Comparison of ENCODE assay signal across 27 cellular contexts in the genomic region with DNA sequence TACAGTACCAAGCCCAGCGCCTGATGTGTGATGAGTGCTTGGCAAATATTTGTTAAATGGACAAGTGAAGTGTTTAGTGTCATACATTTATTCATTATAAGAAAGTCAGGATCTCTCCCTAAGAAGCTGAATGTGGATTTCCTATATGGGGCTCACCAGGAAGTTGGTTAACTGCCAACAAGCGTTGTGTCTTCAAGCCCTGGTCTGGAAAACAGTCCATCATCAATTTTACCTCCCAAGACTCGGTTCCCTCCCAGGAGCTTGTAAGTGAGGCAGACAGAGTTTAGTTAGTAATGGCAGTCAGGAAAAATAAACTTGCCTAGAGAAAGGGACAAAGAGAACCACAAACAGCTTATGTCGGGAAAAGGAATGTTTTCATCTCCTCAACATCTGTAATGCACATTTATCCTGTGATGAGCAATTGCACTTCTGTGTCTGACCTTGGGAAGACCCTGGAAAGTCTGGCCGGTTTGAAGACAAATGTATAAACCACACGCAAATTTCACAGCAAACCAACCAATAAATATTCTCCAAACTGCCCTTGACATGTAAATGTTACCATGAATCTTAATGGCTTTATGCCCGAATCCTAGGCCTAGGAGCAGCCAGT. TPM values are rescaled to one million over a fixed set of nuclear protein-coding genes. Genes with fewer than 3 reads are reported as not detected.
DNase-seq lines count a peak whose midpoint lies in the region; ATAC-seq and TF ChIP-seq lines count a peak whose summit lies in the region.
"Had no signal": no experiment of that assay in that cellular context is flagged by ENCODE, and none has a peak within 500 bp of the region (broad histone marks: within the 10 kb centered on the region; RNA-seq: fewer than 3 reads in every experiment).

No MANE protein-coding gene starts in this region.

- H3K36me3 ChIP-seq in adipocyte (ENCODE audit: control insufficient read depth, insufficient read depth, low read length, severe bottlenecking), result peaks cover 4% of the 10 kb centered on the region
- H3K36me3 ChIP-seq: HAP-1, pancreas, spleen, upper lobe of right lung had no signal

- in situ Hi-C loops in GM13976 (cut with MboI; ENCODE audit: low sequenced_read_pairs, unreplicated experiment), result loop anchor here (25.0 kb wide), 1 partner anchor 727 kb away; the partner anchor contains the start of genes FOXC2 and MTHFSD

- CTCF ChIA-PET in AG04449 (lab: Yijun Ruan, JAX), result interaction anchor here (0.7 to 5.0 kb wide), 4 partner anchors 9 to 724 kb away, joined by 3 to 49 read pairs (median 8); no protein-coding TSS in a partner anchor
- CTCF ChIA-PET in WTC11 (lab: Charles Lee), result interaction anchor here (2.2 kb wide), 1 partner anchor 9 kb away, joined by 6 read pairs; no protein-coding TSS in a partner anchor

- DNase-seq in AG04449 (ENCODE audit: low read depth, low spot score), result peak; percentile 67
- peak; percentile 4 for DNase-seq in COLO668 (lab: John Stamatoyannopoulos, UW; ENCODE audit: unreplicated experiment)
- peak; percentile 11 for DNase-seq in adipocyte (ENCODE audit: low read depth)
- DNase-seq in fibroblast of villous mesenchyme (ENCODE audit: low read depth), result peak; percentile 73
- DNase-seq in GM13976 (ENCODE audit: low spot score), result no peak
- DNase-seq in WTC11 (ENCODE audit: low spot score), result no peak
- no peak for DNase-seq in NCI-H446 (lab: John Stamatoyannopoulos, UW)
- DNase-seq: activated CD4-positive, alpha-beta T cell treated with anti-CD3 and anti-CD28 coated beads for 1 hour; activated CD8-positive, alpha-beta T cell treated with anti-CD3 and anti-CD28 coated beads, Interleukin-2, amount 10 ng/mL, durations not matched to agents 7 days and 5 days; activated gamma-delta T cell; activated naive CD8-positive, alpha-beta T cell treated with anti-CD3 and anti-CD28 coated beads, Interleukin-2, amount 50 U/mL, for 24 hours; effector CD8-positive, alpha-beta T cell; islet precursor cell; NCI-H1436; NCI-H2171; NCI-H69; pancreas; RPMI8226; spleen; stimulated activated CD4-positive, alpha-beta T cell treated with anti-CD3 and anti-CD28 coated beads, Interleukin-2, amount 100 ng/mL, for 48 hours; substantia nigra; upper lobe of right lung had no signal

- no peak for TF ChIP-seq CTCF in AG04449 (IDR thresholded peaks at IDR 0.05; ENCODE audit: insufficient read depth, low read length, missing control alignments)
- TF ChIP-seq CTCF in fibroblast of villous mesenchyme (IDR thresholded peaks at IDR 0.05; ENCODE audit: insufficient read depth, low read depth, low read length), result no peak
- TF ChIP-seq CTCF in GM13976 (IDR thresholded peaks at IDR 0.05; ENCODE audit: borderline replicate concordance, control extremely low read depth, extremely low read depth, insufficient read depth, missing control alignments), result no peak
- TF ChIP-seq CTCF in WTC11 (IDR thresholded peaks at IDR 0.05), result no peak

- H3K9me3 Mint-ChIP-seq in WTC11, result peaks cover 33% of the 10 kb centered on the region
- H3K9me3 Mint-ChIP-seq: natural killer cell treated with Interleukin-12 subunit alpha and Interleukin-12 subunit beta and Interleukin-15 and Interleukin-18, amount 100 ng/mL, for 72 hours had no signal

- H3K9ac ChIP-seq in adipocyte (ENCODE audit: low read length), result no peak overlapping the region

- H3K9me3 ChIP-seq in adipocyte (ENCODE audit: control insufficient read depth, low read length), result peaks cover 22% of the 10 kb centered on the region
- H3K9me3 ChIP-seq: HAP-1, pancreas, upper lobe of right lung had no signal

- H3K4me3 ChIP-seq in AG04449 (ENCODE audit: low read depth, low read length), result no peak overlapping the region
- H3K4me3 ChIP-seq in adipocyte (ENCODE audit: low read length), result no peak overlapping the region
- no peak overlapping the region for H3K4me3 ChIP-seq in fibroblast of villous mesenchyme (ENCODE audit: low read depth, low read length)
- H3K4me3 ChIP-seq: HAP-1, pancreas, spleen, upper lobe of right lung had no signal

- POLR2A ChIA-PET in AG04449 (lab: Yijun Ruan, JAX) (interaction anchor here (0.5 to 1.0 kb wide), 4 partner anchors 11 to 760 kb away, joined by 3 to 4 read pairs (median 3); partner anchors contain the start of gene FBXO31), WTC11 (lab: Charles Lee) (no interaction called here)

- ATAC-seq in HG03135 (IDR thresholded peaks at IDR 0.05; ENCODE audit: unreplicated experiment), result no peak
- ATAC-seq in WTC11, result no peak
- ATAC-seq: activated CD8-positive, alpha-beta T cell treated with anti-CD3 and anti-CD28 coated beads, Interleukin-2, amount 10 ng/mL, durations not matched to agents 7 days and 5 days; activated naive CD8-positive, alpha-beta T cell treated with anti-CD3 and anti-CD28 coated beads, Interleukin-2, amount 50 U/mL, for 24 hours; natural killer cell treated with Interleukin-12 subunit alpha and Interleukin-12 subunit beta and Interleukin-15 and Interleukin-18, amount 100 ng/mL, for 72 hours; pancreas; stimulated activated effector memory CD8-positive, alpha-beta T cell treated with anti-CD3 and anti-CD28 coated beads, Interleukin-12 subunit alpha, Interleukin-12 subunit beta, amount 100 ng/mL, for 72 hours; upper lobe of right lung had no signal

- no peaks in the 10 kb centered on the region for H3K27me3 ChIP-seq in adipocyte (replicated peaks; ENCODE audit: control insufficient read depth, insufficient read depth, low read length)
- H3K27me3 ChIP-seq: pancreas, spleen, upper lobe of right lung had no signal

- no peaks in the 10 kb centered on the region for H3K4me1 ChIP-seq in adipocyte (ENCODE audit: control insufficient read depth, insufficient read depth, low read length)
- H3K4me1 ChIP-seq: HAP-1, pancreas, spleen, upper lobe of right lung had no signal

- H3K27me3 Mint-ChIP-seq in WTC11 (ENCODE audit: low read depth), result peaks cover 2% of the 10 kb centered on the region; the same call in 1 of the 2 replicates
- H3K27me3 Mint-ChIP-seq: activated naive CD8-positive, alpha-beta T cell treated with anti-CD3 and anti-CD28 coated beads, Interleukin-2, amount 50 U/mL, for 24 hours; natural killer cell treated with Interleukin-12 subunit alpha and Interleukin-12 subunit beta and Interleukin-15 and Interleukin-18, amount 100 ng/mL, for 72 hours had no signal

- no peak overlapping the region for H3K27ac Mint-ChIP-seq in WTC11
- H3K27ac Mint-ChIP-seq: activated CD8-positive, alpha-beta T cell treated with anti-CD3 and anti-CD28 coated beads, Interleukin-2, amount 10 ng/mL, durations not matched to agents 7 days and 5 days; activated naive CD8-positive, alpha-beta T cell treated with anti-CD3 and anti-CD28 coated beads, Interleukin-2, amount 50 U/mL, for 24 hours; natural killer cell treated with Interleukin-12 subunit alpha and Interleukin-12 subunit beta and Interleukin-15 and Interleukin-18, amount 100 ng/mL, for 72 hours; stimulated activated effector memory CD8-positive, alpha-beta T cell treated with anti-CD3 and anti-CD28 coated beads, Interleukin-12 subunit alpha, Interleukin-12 subunit beta, amount 100 ng/mL, for 72 hours; T-helper 1 cell treated with Interleukin-12 subunit alpha and Interleukin-12 subunit beta and Interleukin-4 antibody, amounts not matched to agents 30 μg/mL and 1 μg/mL, for 36 hours had no signal

- no peak overlapping the region for H3K4me3 Mint-ChIP-seq in WTC11
- H3K4me3 Mint-ChIP-seq: activated CD8-positive, alpha-beta T cell treated with anti-CD3 and anti-CD28 coated beads, Interleukin-2, amount 10 ng/mL, durations not matched to agents 7 days and 5 days; activated naive CD8-positive, alpha-beta T cell treated with anti-CD3 and anti-CD28 coated beads, Interleukin-2, amount 50 U/mL, for 24 hours; natural killer cell treated with Interleukin-12 subunit alpha and Interleukin-12 subunit beta and Interleukin-15 and Interleukin-18, amount 100 ng/mL, for 72 hours; stimulated activated effector memory CD8-positive, alpha-beta T cell treated with anti-CD3 and anti-CD28 coated beads, Interleukin-12 subunit alpha, Interleukin-12 subunit beta, amount 100 ng/mL, for 72 hours; T-helper 1 cell treated with Interleukin-12 subunit alpha and Interleukin-12 subunit beta and Interleukin-4 antibody, amounts not matched to agents 30 μg/mL and 1 μg/mL, for 36 hours had no signal

- H3K4me1 Mint-ChIP-seq in WTC11, result no peaks in the 10 kb centered on the region
- H3K4me1 Mint-ChIP-seq: activated naive CD8-positive, alpha-beta T cell treated with anti-CD3 and anti-CD28 coated beads, Interleukin-2, amount 50 U/mL, for 24 hours; stimulated activated effector memory CD8-positive, alpha-beta T cell treated with anti-CD3 and anti-CD28 coated beads, Interleukin-12 subunit alpha, Interleukin-12 subunit beta, amount 100 ng/mL, for 72 hours had no signal

- H3K36me3 Mint-ChIP-seq in WTC11, result peaks cover 19% of the 10 kb centered on the region
- H3K36me3 Mint-ChIP-seq: natural killer cell treated with Interleukin-12 subunit alpha and Interleukin-12 subunit beta and Interleukin-15 and Interleukin-18, amount 100 ng/mL, for 72 hours; stimulated activated effector memory CD8-positive, alpha-beta T cell treated with anti-CD3 and anti-CD28 coated beads, Interleukin-12 subunit alpha, Interleukin-12 subunit beta, amount 100 ng/mL, for 72 hours had no signal

TF ChIP-seq in WTC11, 78 proteins besides CTCF, POLR2A, EP300 and RAD21:
- no peak for TF ChIP-seq CREM (CRISPR knock-in tag; IDR thresholded peaks at IDR 0.05)
- TF ChIP-seq JUN (CRISPR knock-in tag; IDR thresholded peaks at IDR 0.05), result no peak
- TF ChIP-seq MAX (CRISPR knock-in tag; IDR thresholded peaks at IDR 0.05), result no peak

RNA-seq across cellular contexts. Expression of gene C16orf95, which starts 28.3 kb away (rescaled TPM):
- total RNA-seq in fibroblast of villous mesenchyme (4.2 and 4.7 TPM in 2 replicates), WTC11 (2021) (5.7 to 7.5 TPM (median 7.1 TPM) in 3 replicates)

Comparison
In these comparisons a context has a peak if more than half of its experiments do, and no peak if none do; other contexts are left out.
1. DNase-seq: peak in AG04449 (single experiment), COLO668 (single experiment), adipocyte (single experiment) and fibroblast of villous mesenchyme (single experiment); none in GM13976 (single experiment), WTC11 (single experiment) and NCI-H446 (0 of 2).